10 cellular contexts compared by ENCODE assay signal in the genomic region with DNA sequence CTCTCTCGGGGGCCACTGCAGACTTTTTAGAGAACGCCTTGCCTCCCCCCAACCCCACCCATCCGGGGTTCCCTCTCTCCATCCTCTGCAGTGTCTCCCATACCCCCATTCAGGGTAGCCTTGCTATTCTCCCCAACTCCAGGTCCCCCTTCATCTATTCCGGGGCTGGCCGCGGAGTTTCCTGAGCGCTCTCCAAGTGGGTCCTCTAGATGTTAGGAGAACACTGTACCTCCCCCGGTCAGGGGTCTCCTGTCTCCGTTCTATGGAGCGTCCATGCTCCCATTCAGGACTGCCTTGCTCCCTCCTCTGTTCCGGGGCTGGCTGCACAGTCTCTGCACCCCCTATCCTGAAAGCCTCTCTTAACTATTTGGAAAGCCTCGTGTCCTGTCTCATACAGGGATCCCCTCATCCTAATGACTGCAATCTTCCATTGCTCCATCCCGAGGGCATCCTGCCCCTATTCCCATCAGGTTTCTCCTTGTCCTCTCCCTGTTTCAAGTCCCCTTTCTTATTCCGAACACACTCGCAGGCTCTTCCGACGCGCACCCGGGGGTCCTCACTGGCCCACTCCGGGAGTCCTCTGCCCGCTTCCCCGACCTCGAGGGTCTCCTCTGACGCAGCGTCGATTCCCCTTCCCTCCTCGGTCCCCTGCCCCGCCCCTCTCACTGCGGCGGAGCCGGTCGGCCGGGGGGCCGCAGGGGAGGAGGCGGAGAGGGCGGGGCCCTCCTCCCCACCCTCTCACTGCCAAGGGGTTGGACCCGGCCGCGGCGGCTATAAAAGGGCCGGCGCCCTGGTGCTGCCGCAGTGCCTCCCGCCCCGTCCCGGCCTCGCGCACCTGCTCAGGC. TPM values are rescaled to one million over a fixed set of nuclear protein-coding genes. Genes with fewer than 3 reads are reported as not detected.
DNase-seq lines count a peak whose midpoint lies in the region; ATAC-seq and TF ChIP-seq lines count a peak whose summit lies in the region.
"Had no signal": no experiment of that assay in that cellular context is flagged by ENCODE, and none has a peak within 500 bp of the region (broad histone marks: within the 10 kb centered on the region; RNA-seq: fewer than 3 reads in every experiment).

TSS of gene NEFH (plus strand) at position 802 of the 845 bp plus-strand sequence. CDS start 45 bp downstream, outside the sequence.

- TF ChIP-seq CTCF in brain microvascular endothelial cell (IDR thresholded peaks at IDR 0.05; ENCODE audit: low read depth, low read length, missing control alignments): no peak
- TF ChIP-seq CTCF in neural cell (IDR thresholded peaks at IDR 0.05; ENCODE audit: poor library complexity, severe bottlenecking): no peak

- peak within 1 kb of the TSS; percentile 34 for H3K9ac ChIP-seq in neural cell (ENCODE audit: low read length)

- peaks cover 13 to 24% (median 20%) of the 10 kb centered on the region in 3 donors for H3K4me1 Mint-ChIP-seq in CD8-positive, alpha-beta memory T cell

- H3K9me3 Mint-ChIP-seq in CD8-positive, alpha-beta memory T cell: no peaks in the 10 kb centered on the region

- no peaks in the 10 kb centered on the region for H3K79me2 ChIP-seq in neural cell (replicated peaks; ENCODE audit: insufficient read depth, low read length)

- peaks cover 0 to 2% (median 0%) of the 10 kb centered on the region in 3 donors for H3K36me3 Mint-ChIP-seq in CD8-positive, alpha-beta memory T cell

- H3K9me3 ChIP-seq in CD8-positive, alpha-beta memory T cell (ENCODE audit: low read length): no peaks in the 10 kb centered on the region
- H3K9me3 ChIP-seq in neural cell (ENCODE audit: low read length): no peaks in the 10 kb centered on the region

- H3K27me3 ChIP-seq in CD8-positive, alpha-beta memory T cell (ENCODE audit: insufficient read depth, low read length, poor library complexity, severe bottlenecking): peaks cover 7% of the 10 kb centered on the region
- H3K27me3 ChIP-seq in brain microvascular endothelial cell (replicated peaks): peaks cover 37% of the 10 kb centered on the region
- peaks cover 51% of the 10 kb centered on the region for H3K27me3 ChIP-seq in neural cell (ENCODE audit: insufficient read depth, low read depth, low read length)

- no peaks in the 10 kb centered on the region for H3K36me3 ChIP-seq in CD8-positive, alpha-beta memory T cell (ENCODE audit: insufficient read depth, low read length)
- H3K36me3 ChIP-seq in brain microvascular endothelial cell (replicated peaks) (no peaks in the 10 kb centered on the region), neural cell (ENCODE audit: insufficient read depth, low read length) (no peaks in the 10 kb centered on the region)

- no peaks in the 10 kb centered on the region for H3K4me1 ChIP-seq in CD8-positive, alpha-beta memory T cell (ENCODE audit: insufficient read depth, low read length)

- no peak for TF ChIP-seq RAD21 in neural cell (conservative IDR thresholded peaks at IDR 0.05)

- H3K27me3 Mint-ChIP-seq in CD8-positive, alpha-beta memory T cell: peaks cover 37 to 57% of the 10 kb centered on the region in 2 donors

- in situ Hi-C loops in brain microvascular endothelial cell (cut with HindIII; ENCODE audit: low pct_ligation_motif_present, low sequenced_read_pairs): no loop called here

- peak within 1 kb of the TSS in 3 of 8 donors; percentile 29 to 48 (median 36) for H3K27ac Mint-ChIP-seq in CD8-positive, alpha-beta memory T cell

- TF ChIP-seq EP300 in neural cell (conservative IDR thresholded peaks at IDR 0.05; ENCODE audit: poor library complexity, severe bottlenecking): no peak

- no peak within 1 kb of the TSS for H2AFZ ChIP-seq in neural cell (ENCODE audit: low read depth, low read length)

- no peak for DNase-seq in CD8-positive, alpha-beta memory T cell
- DNase-seq in NCI-H1092 treated with DMSO at 0.1 percent for 48 hours (lab: John Stamatoyannopoulos, UW) (peak; percentile 21), brain microvascular endothelial cell (no peak), NK-92 (lab: John Stamatoyannopoulos, UW; ENCODE audit: unreplicated experiment) (no peak), GM19240 (ENCODE audit: insufficient read length, low spot score) (no peak)
- DNase-seq: KG1 had no signal

- POLR2A ChIA-PET in CD8-positive, alpha-beta memory T cell (lab: Charles Lee): no interaction called here

- no peak within 1 kb of the TSS for H3K4me2 ChIP-seq in neural cell (ENCODE audit: low read length)

- H4K20me1 ChIP-seq in neural cell (ENCODE audit: insufficient read depth): no peaks in the 10 kb centered on the region

- peak within 1 kb of the TSS; percentile 54 to 82 (median 66) for H3K4me3 Mint-ChIP-seq in CD8-positive, alpha-beta memory T cell

- no peaks in the 10 kb centered on the region for H3F3A ChIP-seq in neural cell (ENCODE audit: insufficient read depth, low read length, poor library complexity, severe bottlenecking)

- H3K4me3 ChIP-seq in CD8-positive, alpha-beta memory T cell (ENCODE audit: low read length): no peak within 1 kb of the TSS
- peak within 1 kb of the TSS; percentile 38 for H3K4me3 ChIP-seq in brain microvascular endothelial cell (ENCODE audit: low read depth, low read length)
- peak within 1 kb of the TSS; percentile 70 for H3K4me3 ChIP-seq in neural cell (ENCODE audit: low read length)

- ATAC-seq in GM21367 (IDR thresholded peaks at IDR 0.05; ENCODE audit: unreplicated experiment) (no peak), HG02884 (IDR thresholded peaks at IDR 0.05; ENCODE audit: unreplicated experiment) (no peak)

- no peaks in the 10 kb centered on the region for H3K9me2 ChIP-seq in neural cell (ENCODE audit: insufficient read depth, low read length)

- H3K27ac ChIP-seq in CD8-positive, alpha-beta memory T cell (ENCODE audit: low read depth, low read length): no peak within 1 kb of the TSS
- no peak within 1 kb of the TSS for H3K27ac ChIP-seq in brain microvascular endothelial cell
- H3K27ac ChIP-seq in neural cell (ENCODE audit: low read length): no peak within 1 kb of the TSS

- CTCF ChIA-PET in CD8-positive, alpha-beta memory T cell (lab: Charles Lee): interaction anchor here (0.7 kb wide), 1 partner anchor 42 kb away, joined by 4 read pairs; the partner anchor contains the start of gene RFPL1

TF ChIP-seq in neural cell, 6 proteins besides CTCF, POLR2A, EP300 and RAD21:
- TF ChIP-seq, protein P1, sequence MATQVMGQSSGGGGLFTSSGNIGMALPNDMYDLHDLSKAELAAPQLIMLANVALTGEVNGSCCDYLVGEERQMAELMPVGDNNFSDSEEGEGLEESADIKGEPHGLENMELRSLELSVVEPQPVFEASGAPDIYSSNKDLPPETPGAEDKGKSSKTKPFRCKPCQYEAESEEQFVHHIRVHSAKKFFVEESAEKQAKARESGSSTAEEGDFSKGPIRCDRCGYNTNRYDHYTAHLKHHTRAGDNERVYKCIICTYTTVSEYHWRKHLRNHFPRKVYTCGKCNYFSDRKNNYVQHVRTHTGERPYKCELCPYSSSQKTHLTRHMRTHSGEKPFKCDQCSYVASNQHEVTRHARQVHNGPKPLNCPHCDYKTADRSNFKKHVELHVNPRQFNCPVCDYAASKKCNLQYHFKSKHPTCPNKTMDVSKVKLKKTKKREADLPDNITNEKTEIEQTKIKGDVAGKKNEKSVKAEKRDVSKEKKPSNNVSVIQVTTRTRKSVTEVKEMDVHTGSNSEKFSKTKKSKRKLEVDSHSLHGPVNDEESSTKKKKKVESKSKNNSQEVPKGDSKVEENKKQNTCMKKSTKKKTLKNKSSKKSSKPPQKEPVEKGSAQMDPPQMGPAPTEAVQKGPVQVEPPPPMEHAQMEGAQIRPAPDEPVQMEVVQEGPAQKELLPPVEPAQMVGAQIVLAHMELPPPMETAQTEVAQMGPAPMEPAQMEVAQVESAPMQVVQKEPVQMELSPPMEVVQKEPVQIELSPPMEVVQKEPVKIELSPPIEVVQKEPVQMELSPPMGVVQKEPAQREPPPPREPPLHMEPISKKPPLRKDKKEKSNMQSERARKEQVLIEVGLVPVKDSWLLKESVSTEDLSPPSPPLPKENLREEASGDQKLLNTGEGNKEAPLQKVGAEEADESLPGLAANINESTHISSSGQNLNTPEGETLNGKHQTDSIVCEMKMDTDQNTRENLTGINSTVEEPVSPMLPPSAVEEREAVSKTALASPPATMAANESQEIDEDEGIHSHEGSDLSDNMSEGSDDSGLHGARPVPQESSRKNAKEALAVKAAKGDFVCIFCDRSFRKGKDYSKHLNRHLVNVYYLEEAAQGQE (IDR thresholded peaks at IDR 0.05; ENCODE audit: borderline replicate concordance): no peak
- no peak for TF ChIP-seq TAF1 (IDR thresholded peaks at IDR 0.05; ENCODE audit: low read depth)
- no peak for TF ChIP-seq MXI1 (conservative IDR thresholded peaks at IDR 0.05; ENCODE audit: poor library complexity, severe bottlenecking)
- TF ChIP-seq POLR2AphosphoS5 (IDR thresholded peaks at IDR 0.05): no peak
- no peak for TF ChIP-seq EZH2 (IDR thresholded peaks at IDR 0.05; ENCODE audit: borderline replicate concordance, insufficient read depth, low read length, poor library complexity, severe bottlenecking)
- TF ChIP-seq SMC3 (conservative IDR thresholded peaks at IDR 0.05; ENCODE audit: poor library complexity): no peak
TF ChIP-seq in neural cell: peak in this region for 0.

RNA-seq across cellular contexts. Expression of gene NEFH, which starts in this region (rescaled TPM):
- total RNA-seq in CD8-positive, alpha-beta memory T cell: 1 to 10 TPM; 6.3 to 7.1 TPM
- 1.6 TPM for polyA plus RNA-seq in CD8-positive, alpha-beta memory T cell
- 0.05 and 0.42 TPM in 2 replicates for polyA plus RNA-seq in neural cell
- 0.23 and 0.24 TPM in 2 replicates for polyA minus RNA-seq in neural cell
- total RNA-seq: lung microvascular endothelial cell had no signal
